In the genomic region with DNA sequence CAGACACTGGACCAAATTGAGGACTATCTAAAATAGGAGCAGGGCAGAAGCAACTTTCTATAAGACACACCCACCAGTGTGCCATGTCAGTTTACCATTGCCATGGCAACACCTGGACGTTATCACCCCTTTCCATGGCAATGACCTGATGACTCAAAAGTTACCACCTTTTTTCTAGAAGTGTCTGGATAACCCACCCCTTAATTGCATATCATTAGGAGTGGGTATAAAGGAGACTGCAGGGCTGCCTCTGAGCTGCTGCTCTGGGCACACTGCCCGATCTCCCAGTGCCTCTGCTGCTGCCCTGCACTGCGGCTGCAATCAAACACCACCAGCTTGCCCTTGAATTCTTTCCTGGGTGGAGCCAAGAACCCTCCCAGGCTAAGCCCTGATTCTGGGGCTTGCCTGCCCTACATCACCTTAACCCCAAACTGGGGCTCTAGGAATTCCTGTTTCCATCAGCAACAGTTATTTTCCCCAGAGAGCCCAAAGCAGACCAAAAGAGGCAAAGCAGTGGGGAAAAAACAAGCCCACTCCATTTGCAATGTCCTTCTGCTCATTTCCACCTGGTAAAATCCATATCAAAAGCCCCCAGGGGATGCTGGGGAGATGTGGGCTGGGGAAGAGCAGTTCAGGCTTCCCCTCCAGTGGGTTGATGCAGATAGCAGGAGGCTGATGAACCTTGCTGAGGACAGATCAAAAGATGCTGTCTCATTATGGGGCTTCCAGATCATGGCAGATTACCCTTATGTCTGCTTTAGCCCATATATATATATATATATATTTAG, we compare ENCODE assay signal across 1 cellular context.
TF ChIP-seq lines count a peak whose summit lies in the region.

No MANE protein-coding gene starts in this region.

TF ChIP-seq in SK-N-SH treated with all-trans-retinoic acid at 6 μM for 48 hours, 23 proteins besides CTCF, POLR2A, EP300 and RAD21 (continued from another document):
- TF ChIP-seq, protein P1, sequence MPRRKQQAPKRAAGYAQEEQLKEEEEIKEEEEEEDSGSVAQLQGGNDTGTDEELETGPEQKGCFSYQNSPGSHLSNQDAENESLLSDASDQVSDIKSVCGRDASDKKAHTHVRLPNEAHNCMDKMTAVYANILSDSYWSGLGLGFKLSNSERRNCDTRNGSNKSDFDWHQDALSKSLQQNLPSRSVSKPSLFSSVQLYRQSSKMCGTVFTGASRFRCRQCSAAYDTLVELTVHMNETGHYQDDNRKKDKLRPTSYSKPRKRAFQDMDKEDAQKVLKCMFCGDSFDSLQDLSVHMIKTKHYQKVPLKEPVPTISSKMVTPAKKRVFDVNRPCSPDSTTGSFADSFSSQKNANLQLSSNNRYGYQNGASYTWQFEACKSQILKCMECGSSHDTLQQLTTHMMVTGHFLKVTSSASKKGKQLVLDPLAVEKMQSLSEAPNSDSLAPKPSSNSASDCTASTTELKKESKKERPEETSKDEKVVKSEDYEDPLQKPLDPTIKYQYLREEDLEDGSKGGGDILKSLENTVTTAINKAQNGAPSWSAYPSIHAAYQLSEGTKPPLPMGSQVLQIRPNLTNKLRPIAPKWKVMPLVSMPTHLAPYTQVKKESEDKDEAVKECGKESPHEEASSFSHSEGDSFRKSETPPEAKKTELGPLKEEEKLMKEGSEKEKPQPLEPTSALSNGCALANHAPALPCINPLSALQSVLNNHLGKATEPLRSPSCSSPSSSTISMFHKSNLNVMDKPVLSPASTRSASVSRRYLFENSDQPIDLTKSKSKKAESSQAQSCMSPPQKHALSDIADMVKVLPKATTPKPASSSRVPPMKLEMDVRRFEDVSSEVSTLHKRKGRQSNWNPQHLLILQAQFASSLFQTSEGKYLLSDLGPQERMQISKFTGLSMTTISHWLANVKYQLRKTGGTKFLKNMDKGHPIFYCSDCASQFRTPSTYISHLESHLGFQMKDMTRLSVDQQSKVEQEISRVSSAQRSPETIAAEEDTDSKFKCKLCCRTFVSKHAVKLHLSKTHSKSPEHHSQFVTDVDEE (CRISPR knock-in tag; IDR thresholded peaks at IDR 0.05) = no peak
